In the genomic region with DNA sequence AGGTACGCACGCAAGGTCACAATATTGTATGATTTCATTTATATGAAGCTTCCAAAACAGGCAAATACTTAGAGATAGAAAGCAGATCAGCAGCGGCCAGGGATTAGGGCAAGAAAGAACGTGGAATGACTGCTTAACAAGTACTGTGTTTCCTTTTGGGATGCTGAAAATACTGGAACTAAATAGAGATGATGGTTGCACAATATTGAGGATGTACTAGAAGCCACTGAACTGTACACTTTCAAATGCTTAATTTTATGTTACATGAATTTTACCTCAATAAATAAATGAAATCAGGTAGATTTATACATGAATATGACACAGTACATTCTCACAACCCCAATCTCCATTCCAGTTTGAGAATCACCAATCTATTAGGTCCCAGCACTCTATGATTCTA, we compare ENCODE assay signal across 16 cellular contexts.
"Had no signal": no experiment of that assay in that cellular context is flagged by ENCODE, and none has a peak within 500 bp of the region (broad histone marks: within the 10 kb centered on the region; RNA-seq: fewer than 3 reads in every experiment).

No MANE protein-coding gene starts in this region.

- DNase-seq: MM.1S, NCI-H1092 treated with DMSO at 0.1 percent for 48 hours, NCI-H1436, NCI-H187, NCI-H2029, NCI-H2081 treated with DMSO at 0.1 percent for 48 hours, NCI-H2171, NCI-H226, NCI-H446, NCI-H510A, NCI-H524 treated with DMSO at 0.1 percent for 48 hours, NCI-H69, NCI-H774, Right ventricle myocardium superior, RPMI8226, SIG-M5 had no signal
